Comparison of ENCODE assay signal across 8 cellular contexts in genomic region chr11:73314121-73314948, GRCh38. TPM values are rescaled to one million over a fixed set of nuclear protein-coding genes. Genes with fewer than 3 reads are reported as not detected.
DNase-seq lines count a peak whose midpoint lies in the region; ATAC-seq and TF ChIP-seq lines count a peak whose summit lies in the region.

No MANE protein-coding gene starts in this region.

- no peak overlapping the region for H3K4me3 Mint-ChIP-seq in GM23338

- no peak overlapping the region for H2AFZ ChIP-seq in GM23338
- H2AFZ ChIP-seq in smooth muscle cell (ENCODE audit: low read depth) = no peak overlapping the region

- peaks cover 27% of the 10 kb centered on the region for H3K27me3 Mint-ChIP-seq in GM23338 (ENCODE audit: insufficient read depth, low read depth, poor library complexity)

- DNase-seq in GM23338 (ENCODE audit: low spot score) (peak; percentile 50), WERI-Rb-1 (no peak), right atrium auricular region (ENCODE audit: low spot score) (peak; percentile 77), smooth muscle cell (lab: John Stamatoyannopoulos, UW; ENCODE audit: unreplicated experiment) (no peak), T1000 (lab: John Stamatoyannopoulos, UW) (no peak), ureter (ENCODE audit: low spot score) (no peak), AML-193 (lab: John Stamatoyannopoulos, UW) (no peak)
- DNase-seq in stimulated activated CD4-positive, alpha-beta T cell treated with anti-CD3 and anti-CD28 coated beads, Interleukin-4, amount 100 ng/mL, for 1 hour = no peak

- no peak overlapping the region for H3K4me3 ChIP-seq in GM23338
- H3K4me3 ChIP-seq in WERI-Rb-1 (ENCODE audit: low read depth, low read length) = no peak overlapping the region
- H3K4me3 ChIP-seq in right atrium auricular region = peak overlapping the region in 1 of 2 donors; percentile 72
- peak overlapping the region; percentile 39 for H3K4me3 ChIP-seq in smooth muscle cell

- peaks cover 3% of the 10 kb centered on the region; the same call in 1 of the 2 replicates for H3K4me1 ChIP-seq in GM23338 (ENCODE audit: insufficient read depth)
- peaks cover 0 to 99% of the 10 kb centered on the region in 2 donors for H3K4me1 ChIP-seq in right atrium auricular region
- peaks cover 71% of the 10 kb centered on the region for H3K4me1 ChIP-seq in smooth muscle cell (ENCODE audit: low read depth)

- H4K20me1 ChIP-seq in GM23338 (replicated peaks; ENCODE audit: insufficient read depth) (peaks cover 23% of the 10 kb centered on the region), smooth muscle cell (ENCODE audit: low read depth) (peaks cover 95% of the 10 kb centered on the region)

- H3K9ac ChIP-seq in smooth muscle cell (ENCODE audit: low read depth) = peak overlapping the region; percentile 49

- H3K27ac Mint-ChIP-seq in GM23338 = no peak overlapping the region

- TF ChIP-seq CTCF in GM23338 (conservative IDR thresholded peaks at IDR 0.05; ENCODE audit: low read depth in 2 of 2) = no peak
- TF ChIP-seq CTCF in WERI-Rb-1 (IDR thresholded peaks at IDR 0.05; ENCODE audit: low read depth, low read length) = 0 out of 2 replicates have a peak, but pooled peaks have one; percentile 12
- TF ChIP-seq CTCF in right atrium auricular region (IDR thresholded peaks at IDR 0.05) = no peak
- TF ChIP-seq CTCF in smooth muscle cell (IDR thresholded peaks at IDR 0.05; ENCODE audit: borderline replicate concordance, insufficient read depth, poor library complexity, severe bottlenecking) = no peak

- H3K27ac ChIP-seq in GM23338 (ENCODE audit: low read depth) = no peak overlapping the region
- peak overlapping the region; percentile 82 for H3K27ac ChIP-seq in WERI-Rb-1
- peak overlapping the region; percentile 95 to 98 for H3K27ac ChIP-seq in right atrium auricular region
- H3K27ac ChIP-seq in smooth muscle cell (ENCODE audit: low read depth) = peak overlapping the region; percentile 74

- H3K36me3 ChIP-seq in GM23338 (ENCODE audit: insufficient read depth) (no peaks in the 10 kb centered on the region), WERI-Rb-1 (peaks cover 10% of the 10 kb centered on the region), right atrium auricular region (peaks cover 5% of the 10 kb centered on the region), smooth muscle cell (ENCODE audit: low read depth) (no peaks in the 10 kb centered on the region)

- H3K4me2 ChIP-seq in GM23338 = no peak overlapping the region
- H3K4me2 ChIP-seq in smooth muscle cell = peak overlapping the region; percentile 99

- H3K79me2 ChIP-seq in GM23338 (replicated peaks; ENCODE audit: insufficient read depth) (0 out of 2 replicates have a peak, but pooled peaks cover 8% of the 10 kb centered on the region), smooth muscle cell (ENCODE audit: low read depth) (peaks cover 100% of the 10 kb centered on the region)

- H3K36me3 Mint-ChIP-seq in GM23338 (ENCODE audit: low read depth) = peaks cover 7% of the 10 kb centered on the region

- H3K9me3 Mint-ChIP-seq in GM23338 = no peaks in the 10 kb centered on the region

- H3K9me2 ChIP-seq in GM23338 (ENCODE audit: insufficient read depth) = no peaks in the 10 kb centered on the region

- ATAC-seq in GM23338 = peak; percentile 20

- peaks cover 11% of the 10 kb centered on the region for H3K27me3 ChIP-seq in GM23338 (ENCODE audit: insufficient read depth)
- no peaks in the 10 kb centered on the region for H3K27me3 ChIP-seq in WERI-Rb-1 (ENCODE audit: insufficient read depth, low read depth, severe bottlenecking)
- H3K27me3 ChIP-seq in right atrium auricular region = no peaks in the 10 kb centered on the region
- no peaks in the 10 kb centered on the region for H3K27me3 ChIP-seq in smooth muscle cell (ENCODE audit: low read depth)

- H3K4me1 Mint-ChIP-seq in GM23338 = peaks cover 28% of the 10 kb centered on the region

- 48% methylated on average over 11 of the region's 11 CpGs for WGBS in smooth muscle cell (ENCODE audit: low lambda C conversion rate)

- H3K9me3 ChIP-seq in WERI-Rb-1 (ENCODE audit: severe bottlenecking) (peaks cover 15% of the 10 kb centered on the region), right atrium auricular region (no peaks in the 10 kb centered on the region), smooth muscle cell (replicated peaks; ENCODE audit: low read depth) (no peaks in the 10 kb centered on the region)

- no peaks in the 10 kb centered on the region for H3F3A ChIP-seq in GM23338 (replicated peaks; ENCODE audit: low read depth)
- H3F3A ChIP-seq in smooth muscle cell (ENCODE audit: low read depth) = peaks cover 8% of the 10 kb centered on the region

TF ChIP-seq in GM23338, 12 proteins besides CTCF, POLR2A, EP300 and RAD21:
- TF ChIP-seq ETS1 (IDR thresholded peaks at IDR 0.05) = no peak
- TF ChIP-seq EZH2 (IDR thresholded peaks at IDR 0.05; ENCODE audit: low read depth, unreplicated experiment) = no peak
- no peak for TF ChIP-seq REST (IDR thresholded peaks at IDR 0.05; ENCODE audit: unreplicated experiment)

RNA-seq across cellular contexts. Expression of gene ARHGEF17, which starts 6.3 kb away (rescaled TPM):
- total RNA-seq in GM23338 (2014; rRNA removed; shearing (Covaris generic)) = 11.0 and 15.0 TPM in 2 replicates
- 2.7 and 2.9 TPM in 2 replicates for polyA plus RNA-seq in GM23338 (2016; fragmentation: Nextera tagmentation; extraction: Ambion mirVana)
- 10 to 100 TPM; 41.6 to 59.9 TPM for total RNA-seq in right atrium auricular region
- 18.0 and 18.5 TPM in 2 replicates for total RNA-seq in smooth muscle cell
- polyA plus RNA-seq in smooth muscle cell = 27.4 and 27.8 TPM in 2 replicates
- total RNA-seq in ureter = 71.5 TPM

RNA-seq across cellular contexts. Expression of gene P2RY6, which starts 42.2 kb away (rescaled TPM):
- total RNA-seq in GM23338 (2014; rRNA removed; shearing (Covaris generic)) = not detected in 2 replicates
- polyA plus RNA-seq in GM23338 (2016; fragmentation: Nextera tagmentation; extraction: Ambion mirVana) (0.40 TPM in 1 of 2 replicates, not detected in the other), smooth muscle cell (3.7 and 13.6 TPM in 2 replicates)
- total RNA-seq in right atrium auricular region (1 to 10 TPM in 1 of 2 donors, under 1 TPM in 1; 0.19 to 1.9 TPM), smooth muscle cell (5.0 and 13.8 TPM in 2 replicates), ureter (2.2 TPM)

Comparison
In these comparisons a context has a peak if more than half of its experiments do, and no peak if none do; other contexts are left out.
1. DNase-seq: peak in GM23338 (single experiment) and right atrium auricular region (single experiment); none in WERI-Rb-1 (single experiment), smooth muscle cell (single experiment), stimulated activated CD4-positive, alpha-beta T cell treated with anti-CD3 and anti-CD28 coated beads, Interleukin-4, amount 100 ng/mL, for 1 hour (single experiment), T1000 (single experiment), ureter (single experiment) and AML-193 (0 of 2).